13 cellular contexts compared by ENCODE assay signal in the genomic region with DNA sequence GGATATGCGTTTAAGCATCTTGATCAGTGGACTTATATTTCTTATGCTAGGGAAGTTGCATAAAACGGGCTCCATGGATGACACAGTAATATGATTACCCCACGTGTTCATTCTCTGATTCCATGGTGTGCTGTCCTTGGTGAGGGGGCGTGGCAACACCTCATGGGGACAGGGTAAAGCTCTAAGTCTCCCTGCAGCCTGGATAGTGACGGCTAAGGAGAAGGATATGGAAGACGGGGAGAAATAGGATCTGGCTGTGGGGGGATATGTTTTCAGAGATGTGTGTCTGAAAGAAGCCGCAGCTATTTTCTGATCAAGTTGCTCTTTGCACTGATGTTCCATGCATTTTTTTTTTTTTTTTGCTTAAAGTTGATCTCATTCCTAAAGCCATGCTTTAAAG.
DNase-seq lines count a peak whose midpoint lies in the region; ATAC-seq and TF ChIP-seq lines count a peak whose summit lies in the region.
"Had no signal": no experiment of that assay in that cellular context is flagged by ENCODE, and none has a peak within 500 bp of the region (broad histone marks: within the 10 kb centered on the region; RNA-seq: fewer than 3 reads in every experiment).

No MANE protein-coding gene starts in this region.

- no TSS peak for BruUV-seq in IMR-90 (replicated peaks; lab: Mats Ljungman, UMichigan)
- BruUV-seq in mammary epithelial cell (replicated peaks; lab: Mats Ljungman, UMichigan), result no TSS peak

- H3K23ac ChIP-seq in IMR-90 (ENCODE audit: low read depth, low read length), result no peak overlapping the region
- H3K23ac ChIP-seq in mesendoderm (ENCODE audit: low read length), result no peak overlapping the region

- H3K4ac ChIP-seq in IMR-90 (ENCODE audit: low read depth, low read length) (no peak overlapping the region), mesendoderm (ENCODE audit: low read depth, low read length) (no peak overlapping the region)

- H3K79me2 ChIP-seq in mesendoderm (ENCODE audit: control insufficient read depth, insufficient read depth, low read length) (no peaks in the 10 kb centered on the region), mammary epithelial cell (ENCODE audit: insufficient read depth, low read length) (no peaks in the 10 kb centered on the region)

- H3K36me3 ChIP-seq in CD8-positive, alpha-beta T cell (ENCODE audit: insufficient read depth, low read length), result no peaks in the 10 kb centered on the region
- H3K36me3 ChIP-seq in IMR-90 (ENCODE audit: control insufficient read depth, insufficient read depth, low read length) (no peaks in the 10 kb centered on the region), mesendoderm (ENCODE audit: control insufficient read depth, insufficient read depth, low read length) (no peaks in the 10 kb centered on the region), mammary epithelial cell (ENCODE audit: insufficient read depth, low read length) (no peaks in the 10 kb centered on the region)
- H3K36me3 ChIP-seq: brain microvascular endothelial cell, gastroesophageal sphincter had no signal

- DNase-seq in CD8-positive, alpha-beta T cell, result no peak
- DNase-seq in IMR-90 (peak; percentile 29), RPMI7951 (ENCODE audit: low read depth) (peak; percentile 60), mesendoderm (peak; percentile 37), mammary epithelial cell (no peak), hepatic stellate cell (ENCODE audit: low spot score) (no peak)
- DNase-seq: activated CD4-positive, alpha-beta T cell treated with anti-CD3 and anti-CD28 coated beads, Interleukin-2, amount 10 ng/mL, durations not matched to agents 24 days and 14 days; activated effector memory CD4-positive, alpha-beta T cell treated with Interleukin-2 at 50 U/mL for 16 hours; brain microvascular endothelial cell had no signal

- intact Hi-C loops in CD8-positive, alpha-beta T cell (cut with DNase I, micrococcal nuclease), result loop anchor here in 1 of 2 experiments (1.0 to 5.0 kb wide), 2 partner anchors 20 to 243 kb away; a partner anchor contains a TSS
- intact Hi-C loops in IMR-90 (cut with micrococcal nuclease) (no loop called here), mammary epithelial cell (cut with micrococcal nuclease) (loop anchor here (5.0 kb wide), 1 partner anchor 98 kb away; no protein-coding TSS in a partner anchor)

- dilution Hi-C loops in IMR-90 (cut with HindIII; ENCODE audit: low sequenced_read_pairs, unreplicated experiment), result no loop called here
- dilution Hi-C loops in mammary epithelial cell (cut with HindIII; ENCODE audit: low sequenced_read_pairs), result no loop called here

- H2AK9ac ChIP-seq in IMR-90 (replicated peaks; ENCODE audit: low read depth, low read length, poor library complexity), result no peak overlapping the region

- H2BK20ac ChIP-seq in IMR-90 (ENCODE audit: low read depth, low read length), result no peak overlapping the region

- H3K14ac ChIP-seq in IMR-90 (replicated peaks; ENCODE audit: low read depth, low read length), result no peak overlapping the region

- H3K4me1 Mint-ChIP-seq in CD8-positive, alpha-beta T cell (ENCODE audit: low read depth), result peaks cover 24% of the 10 kb centered on the region

- H3K4me2 ChIP-seq in IMR-90 (ENCODE audit: low read depth, low read length), result no peak overlapping the region
- no peak overlapping the region for H3K4me2 ChIP-seq in mesendoderm (ENCODE audit: low read length)
- no peak overlapping the region for H3K4me2 ChIP-seq in mammary epithelial cell (ENCODE audit: insufficient read depth, low read depth, low read length)

- H3K27ac Mint-ChIP-seq in CD8-positive, alpha-beta T cell, result peak overlapping the region; percentile 94

- no peak overlapping the region for H2AK5ac ChIP-seq in IMR-90 (ENCODE audit: low read depth, low read length)
- no peak overlapping the region for H2AK5ac ChIP-seq in mesendoderm (ENCODE audit: low read length)

- H3K9me3 Mint-ChIP-seq in CD8-positive, alpha-beta T cell, result peaks cover 4% of the 10 kb centered on the region

- POLR2A ChIA-PET in CD8-positive, alpha-beta T cell (lab: Charles Lee), result interaction anchor here (1.1 to 1.3 kb wide), 2 partner anchors 13 to 242 kb away, joined by 3 to 6 read pairs; a partner anchor contains a TSS
- POLR2A ChIA-PET in IMR-90 (lab: Charles Lee; ENCODE audit: unreplicated experiment), result no interaction called here

- H3K4me3 Mint-ChIP-seq in CD8-positive, alpha-beta T cell, result no peak overlapping the region

- H3K36me3 Mint-ChIP-seq in CD8-positive, alpha-beta T cell, result no peaks in the 10 kb centered on the region
- H3K36me3 Mint-ChIP-seq: CD14-positive monocyte had no signal

- no peak overlapping the region for H2BK15ac ChIP-seq in IMR-90 (ENCODE audit: low read depth, low read length)
- H2BK15ac ChIP-seq in mesendoderm (replicated peaks; ENCODE audit: low read depth), result no peak overlapping the region

- H3K27me3 Mint-ChIP-seq in CD8-positive, alpha-beta T cell (ENCODE audit: low read depth), result no peaks in the 10 kb centered on the region

- H4K5ac ChIP-seq in IMR-90 (ENCODE audit: low read depth, low read length) (no peak overlapping the region), mesendoderm (ENCODE audit: low read length) (no peak overlapping the region)

- H3K9ac ChIP-seq in IMR-90 (ENCODE audit: low read depth, low read length) (no peak overlapping the region), mesendoderm (ENCODE audit: low read length) (no peak overlapping the region), mammary epithelial cell (ENCODE audit: insufficient read depth, low read length) (no peak overlapping the region)

- H3K27ac ChIP-seq in CD8-positive, alpha-beta T cell (ENCODE audit: low read depth, low read length), result peak overlapping the region; percentile 30
- H3K27ac ChIP-seq in IMR-90 (ENCODE audit: insufficient read depth, low read length), result no peak overlapping the region
- H3K27ac ChIP-seq in mesendoderm (ENCODE audit: low read depth, low read length), result no peak overlapping the region
- H3K27ac ChIP-seq in mammary epithelial cell (ENCODE audit: insufficient read depth, low read depth, low read length), result no peak overlapping the region
- H3K27ac ChIP-seq: brain microvascular endothelial cell, gastroesophageal sphincter had no signal

- H4K91ac ChIP-seq in IMR-90 (ENCODE audit: insufficient read depth, low read depth, low read length), result no peak overlapping the region

- H2BK120ac ChIP-seq in IMR-90 (ENCODE audit: low read depth, low read length), result no peak overlapping the region
- no peak overlapping the region for H2BK120ac ChIP-seq in mesendoderm (ENCODE audit: low read depth, low read length)

- no peak for ATAC-seq in CD8-positive, alpha-beta T cell
- ATAC-seq in IMR-90 (ENCODE audit: low read depth) (no peak), HG02884 (IDR thresholded peaks at IDR 0.05; ENCODE audit: unreplicated experiment) (no peak), GM18502 (IDR thresholded peaks at IDR 0.05; ENCODE audit: poor library complexity, unreplicated experiment) (no peak)
- ATAC-seq: gastroesophageal sphincter had no signal

- H3K56ac ChIP-seq in IMR-90 (ENCODE audit: extremely low read depth, insufficient read depth, low read length), result no peak overlapping the region
- no peak overlapping the region for H3K56ac ChIP-seq in mesendoderm (ENCODE audit: low read length)

- H3K9me3 ChIP-seq in CD8-positive, alpha-beta T cell (ENCODE audit: low read length), result no peaks in the 10 kb centered on the region
- H3K9me3 ChIP-seq in IMR-90 (ENCODE audit: control insufficient read depth, insufficient read depth, low read length), result no peaks in the 10 kb centered on the region
- no peaks in the 10 kb centered on the region for H3K9me3 ChIP-seq in mammary epithelial cell (replicated peaks; ENCODE audit: insufficient read depth, low read length)
- H3K9me3 ChIP-seq: gastroesophageal sphincter had no signal

- H3K4me1 ChIP-seq in CD8-positive, alpha-beta T cell (ENCODE audit: insufficient read depth, low read length), result peaks cover 21% of the 10 kb centered on the region
- peaks cover 7% of the 10 kb centered on the region for H3K4me1 ChIP-seq in IMR-90 (ENCODE audit: control insufficient read depth, insufficient read depth, low read length)
- no peaks in the 10 kb centered on the region for H3K4me1 ChIP-seq in mesendoderm (ENCODE audit: control insufficient read depth, low read depth, low read length)
- peaks cover 29% of the 10 kb centered on the region for H3K4me1 ChIP-seq in mammary epithelial cell (ENCODE audit: insufficient read depth, low read length)
- H3K4me1 ChIP-seq: gastroesophageal sphincter had no signal

- H3K79me1 ChIP-seq in IMR-90 (ENCODE audit: low read depth in 1 of 2, low read length in 2 of 2) (no peaks in the 10 kb centered on the region; a peak in 1 of 4 replicates), mesendoderm (ENCODE audit: low read length) (no peaks in the 10 kb centered on the region)

- no peak overlapping the region for H3K4me3 ChIP-seq in CD8-positive, alpha-beta T cell (ENCODE audit: low read depth, low read length)
- H3K4me3 ChIP-seq in IMR-90 (ENCODE audit: insufficient read depth, low read depth, low read length) (no peak overlapping the region), mesendoderm (ENCODE audit: low read length) (no peak overlapping the region), mammary epithelial cell (replicated peaks in 1 of 3; ENCODE audit: insufficient read depth in 1 of 3, low read depth in 2 of 3, low read length in 3 of 3) (no peak overlapping the region)
- H3K4me3 ChIP-seq: gastroesophageal sphincter had no signal

- WGBS in IMR-90 (ENCODE audit: extremely low coverage in 2 of 2, insufficient read length in 1 of 2), 2 experiments, result 60% methylated on average over 1 of the region's 7 CpGs; no CpG with 5 or more reads in 1 of the 2 experiments
- no CpG with 5 or more reads among the region's 7 CpGs for WGBS in mesendoderm (ENCODE audit: extremely low coverage, insufficient coverage, low lambda C conversion rate)
- 88% methylated on average over 7 of the region's 7 CpGs for WGBS in mammary epithelial cell (ENCODE audit: low coverage, missing lambda C conversion rate)

- no peaks in the 10 kb centered on the region for H3K27me3 ChIP-seq in CD8-positive, alpha-beta T cell (ENCODE audit: insufficient read depth, low read length)
- no peaks in the 10 kb centered on the region for H3K27me3 ChIP-seq in IMR-90 (ENCODE audit: control insufficient read depth, insufficient read depth, low read length)
- H3K27me3 ChIP-seq in mesendoderm (ENCODE audit: insufficient read depth, low read length, poor library complexity), result no peaks in the 10 kb centered on the region
- no peaks in the 10 kb centered on the region for H3K27me3 ChIP-seq in mammary epithelial cell (ENCODE audit: insufficient read depth, low read length)
- H3K27me3 ChIP-seq: brain microvascular endothelial cell had no signal

- H2AFZ ChIP-seq in IMR-90 (replicated peaks; ENCODE audit: low read length, poor library complexity), result no peak overlapping the region
- H2AFZ ChIP-seq in mammary epithelial cell (ENCODE audit: low read depth, low read length), result no peak overlapping the region

- no peak for TF ChIP-seq RAD21 in IMR-90 (IDR thresholded peaks at IDR 0.05; ENCODE audit: low read length)

- peaks cover 3% of the 10 kb centered on the region for H3K9me1 ChIP-seq in IMR-90 (ENCODE audit: insufficient read depth, low read length)

- H4K20me1 ChIP-seq in IMR-90 (ENCODE audit: insufficient read depth, low read length) (no peaks in the 10 kb centered on the region), mammary epithelial cell (ENCODE audit: insufficient read depth, low read length) (no peaks in the 10 kb centered on the region)

- H2BK5ac ChIP-seq in IMR-90 (ENCODE audit: low read depth, low read length, poor library complexity, severe bottlenecking) (no peak overlapping the region), mesendoderm (ENCODE audit: low read length) (no peak overlapping the region)

- no peak for TF ChIP-seq CTCF in CD8-positive, alpha-beta T cell (IDR thresholded peaks at IDR 0.05)
- TF ChIP-seq CTCF in IMR-90 (conservative IDR thresholded peaks at IDR 0.05; ENCODE audit: low read depth, low read length), result no peak
- no peak for TF ChIP-seq CTCF in mammary epithelial cell (conservative IDR thresholded peaks at IDR 0.05 in 1 of 2, IDR thresholded peaks at IDR 0.05 in 1 of 2; ENCODE audit: extremely low read depth in 1 of 2, insufficient read depth in 1 of 2, low read depth in 1 of 2, low read length in 2 of 2)

- H4K8ac ChIP-seq in IMR-90 (ENCODE audit: low read depth in 2 of 2, low read length in 2 of 2) (no peak overlapping the region), mesendoderm (ENCODE audit: low read depth, low read length) (no peak overlapping the region)

- in situ Hi-C loops in IMR-90 (cut with MboI; ENCODE audit: low sequenced_read_pairs) (no loop called here), mammary epithelial cell (cut with MboI; ENCODE audit: low sequenced_read_pairs in 2 of 2) (no loop called here)

- TF ChIP-seq POLR2A in IMR-90 (IDR thresholded peaks at IDR 0.05; ENCODE audit: low read depth, low read length), result no peak

- H3K18ac ChIP-seq in IMR-90 (ENCODE audit: low read depth, low read length) (no peak overlapping the region), mesendoderm (ENCODE audit: low read length) (no peak overlapping the region)

- CTCF ChIA-PET in CD8-positive, alpha-beta T cell (lab: Charles Lee), result interaction anchor here (0.6 to 2.3 kb wide), 5 partner anchors 12 to 683 kb away, joined by 3 to 6 read pairs (median 6); no protein-coding TSS in a partner anchor
- CTCF ChIA-PET in IMR-90 (lab: Yijun Ruan, JAX) (no interaction called here), mammary epithelial cell (lab: Charles Lee; ENCODE audit: low non-redundant PET) (no interaction called here)

Comparison
In these comparisons a context has a peak if more than half of its experiments do, and no peak if none do; other contexts are left out.
1. DNase-seq: peak in IMR-90 (single experiment), RPMI7951 (single experiment) and mesendoderm (single experiment); none in CD8-positive, alpha-beta T cell (0 of 7), mammary epithelial cell (single experiment) and hepatic stellate cell (single experiment).